8 cellular contexts compared by ENCODE assay signal in genomic region chr19:29277107-29277506, GRCh38.
A peak's percentile ranks its signal among the peaks of the same experiment; 100 is the strongest.
DNase-seq lines count a peak whose midpoint lies in the region; ATAC-seq and TF ChIP-seq lines count a peak whose summit lies in the region.

No MANE protein-coding gene starts in this region.

- DNase-seq in NOMO-1 treated with dmso at 0.1 percent for 144 hours (lab: John Stamatoyannopoulos, UW; ENCODE audit: unreplicated experiment) (peak; percentile 86), SHP77 treated with DMSO at 0.1 percent for 48 hours (lab: John Stamatoyannopoulos, UW) (no peak), NCI-H2029 (lab: John Stamatoyannopoulos, UW) (no peak), stomach (no peak)
- DNase-seq in activated naive CD4-positive, alpha-beta T cell treated with Interleukin-2 at 50 U/mL for 16 hours: peak; percentile 52
- DNase-seq in stimulated activated CD4-positive, alpha-beta T cell treated with anti-CD3 and anti-CD28 coated beads, Interleukin-12 subunit alpha, Interleukin-12 subunit beta, amount 100 ng/mL, for 48 hours (ENCODE audit: low read depth in 2 of 3, low spot score in 1 of 3): peak; percentile 34 to 41 (median 34)

- H3K4me3 ChIP-seq in stomach: no peak overlapping the region

- TF ChIP-seq POLR2A in stomach (IDR thresholded peaks at IDR 0.05): no peak

- no peak for TF ChIP-seq CTCF in stomach (IDR thresholded peaks at IDR 0.05)

- no peaks in the 10 kb centered on the region for H3K36me3 ChIP-seq in stomach

- H3K27ac ChIP-seq in stomach: no peak overlapping the region

- no peak for TF ChIP-seq EP300 in stomach (IDR thresholded peaks at IDR 0.05)

- H3K9me3 ChIP-seq in stomach: no peaks in the 10 kb centered on the region

- peaks cover 0 to 36% (median 0%) of the 10 kb centered on the region in 3 donors for H3K27me3 ChIP-seq in stomach

- intact Hi-C loops in stomach (cut with DNase I; ENCODE audit: low total_unique reads): no loop called here

- WGBS in stomach, 5 donors: 16 to 34% (median 26%) methylated on average over 7 of the region's 7 CpGs

- ATAC-seq in GM18520 (IDR thresholded peaks at IDR 0.05; ENCODE audit: unreplicated experiment) (peak; percentile 92), HG02870 (IDR thresholded peaks at IDR 0.05; ENCODE audit: unreplicated experiment) (peak; percentile 100)

- no peaks in the 10 kb centered on the region for H3K4me1 ChIP-seq in stomach

Comparison
In these comparisons a context has a peak if more than half of its experiments do, and no peak if none do; other contexts are left out.
1. DNase-seq: peak in NOMO-1 treated with dmso at 0.1 percent for 144 hours (single experiment), activated naive CD4-positive, alpha-beta T cell treated with Interleukin-2 at 50 U/mL for 16 hours (single experiment) and stimulated activated CD4-positive, alpha-beta T cell treated with anti-CD3 and anti-CD28 coated beads, Interleukin-12 subunit alpha, Interleukin-12 subunit beta, amount 100 ng/mL, for 48 hours (3 of 3); none in SHP77 treated with DMSO at 0.1 percent for 48 hours (single experiment), NCI-H2029 (single experiment) and stomach (single experiment).